8 cellular contexts compared by ENCODE assay signal in genomic region chr7:142761606-142762005, GRCh38. TPM values are rescaled to one million over a fixed set of nuclear protein-coding genes. Genes with fewer than 3 reads are reported as not detected.
"Had no signal": no experiment of that assay in that cellular context is flagged by ENCODE, and none has a peak within 500 bp of the region (broad histone marks: within the 10 kb centered on the region; RNA-seq: fewer than 3 reads in every experiment).

No MANE protein-coding gene starts in this region.

RNA-seq across cellular contexts. Expression of gene PRSS2, which starts 9.2 kb away (rescaled TPM):
- total RNA-seq: activated CD4-positive, alpha-beta memory T cell treated with anti-CD3 and anti-CD28 coated beads, Interleukin-2, amount 10 ng/mL, durations not matched to agents 7 days and 5 days; activated CD8-positive, alpha-beta memory T cell treated with anti-CD3 and anti-CD28 coated beads, Interleukin-2, amount 10 ng/mL, durations not matched to agents 7 days and 5 days; MCF 10A; SJCRH30; T-helper 1 cell treated with Interleukin-12 subunit alpha and Interleukin-12 subunit beta and Interleukin-4 antibody, amounts not matched to agents 30 ng/mL and 1 ng/mL, for 36 hours; T-helper 2 cell treated with Interferon-gamma antibody and Interleukin-4, amounts not matched to agents 100 ng/mL and 5 ng/mL, for 36 hours had no signal
- polyA plus RNA-seq: IgD-negative memory B cell had no signal

RNA-seq across cellular contexts. Expression of gene PRSS1, which starts 12.3 kb away (rescaled TPM):
- total RNA-seq: activated CD4-positive, alpha-beta memory T cell treated with anti-CD3 and anti-CD28 coated beads, Interleukin-2, amount 10 ng/mL, durations not matched to agents 7 days and 5 days; activated CD8-positive, alpha-beta memory T cell treated with anti-CD3 and anti-CD28 coated beads, Interleukin-2, amount 10 ng/mL, durations not matched to agents 7 days and 5 days; MCF 10A; OCI-LY7; SJCRH30; T-helper 1 cell treated with Interleukin-12 subunit alpha and Interleukin-12 subunit beta and Interleukin-4 antibody, amounts not matched to agents 30 ng/mL and 1 ng/mL, for 36 hours; T-helper 2 cell treated with Interferon-gamma antibody and Interleukin-4, amounts not matched to agents 100 ng/mL and 5 ng/mL, for 36 hours had no signal
- polyA plus RNA-seq: IgD-negative memory B cell had no signal
